10 cellular contexts compared by ENCODE assay signal in genomic region chr11:34565417-34566208, GRCh38. TPM values are rescaled to one million over a fixed set of nuclear protein-coding genes. Genes with fewer than 3 reads are reported as not detected.
A peak's percentile ranks its signal among the peaks of the same experiment; 100 is the strongest.
DNase-seq lines count a peak whose midpoint lies in the region; ATAC-seq and TF ChIP-seq lines count a peak whose summit lies in the region.
"Had no signal": no experiment of that assay in that cellular context is flagged by ENCODE, and none has a peak within 500 bp of the region (broad histone marks: within the 10 kb centered on the region; RNA-seq: fewer than 3 reads in every experiment).

No MANE protein-coding gene starts in this region.

- ATAC-seq in activated B cell treated with CpG ODN at 0.5 μM for 24 hours (ENCODE audit: low read depth) (peak; percentile 71), GM21390 (IDR thresholded peaks at IDR 0.05; ENCODE audit: unreplicated experiment) (no peak), HG03175 (IDR thresholded peaks at IDR 0.05; ENCODE audit: unreplicated experiment) (no peak), GM18858 (IDR thresholded peaks at IDR 0.05; ENCODE audit: unreplicated experiment) (no peak)

- no peak overlapping the region for H2BK120ac ChIP-seq in mesendoderm (ENCODE audit: low read depth, low read length)

- H3K4me2 ChIP-seq in KMS-11 = no peak overlapping the region
- H3K4me2 ChIP-seq in mesendoderm (ENCODE audit: low read length) = no peak overlapping the region

- no peak overlapping the region for H3K4ac ChIP-seq in mesendoderm (ENCODE audit: low read depth, low read length)

- no peaks in the 10 kb centered on the region for H3K9me3 Mint-ChIP-seq in activated B cell treated with CpG ODN at 0.5 μM for 24 hours
- H3K9me3 Mint-ChIP-seq: central memory CD8-positive, alpha-beta T cell had no signal

- no peaks in the 10 kb centered on the region for H3K79me2 ChIP-seq in KMS-11 (ENCODE audit: insufficient read depth, low read depth)
- no peaks in the 10 kb centered on the region for H3K79me2 ChIP-seq in mesendoderm (ENCODE audit: control insufficient read depth, insufficient read depth, low read length)

- no peak overlapping the region for H2AFZ ChIP-seq in KMS-11 (ENCODE audit: low read depth)

- no CpG with 5 or more reads among the region's 2 CpGs for WGBS in mesendoderm (ENCODE audit: extremely low coverage, insufficient coverage, low lambda C conversion rate)

- no peaks in the 10 kb centered on the region for H4K20me1 ChIP-seq in KMS-11 (ENCODE audit: insufficient read depth)

- H3K4me1 ChIP-seq in KMS-11 (ENCODE audit: low read depth, poor library complexity, severe bottlenecking) = peaks cover 4% of the 10 kb centered on the region
- no peaks in the 10 kb centered on the region for H3K4me1 ChIP-seq in mesendoderm (ENCODE audit: control insufficient read depth, low read depth, low read length)

- H3K56ac ChIP-seq in mesendoderm (ENCODE audit: low read length) = no peak overlapping the region

- no peak overlapping the region for H3K18ac ChIP-seq in mesendoderm (ENCODE audit: low read length)

- H2AK5ac ChIP-seq in mesendoderm (ENCODE audit: low read length) = no peak overlapping the region

- no peaks in the 10 kb centered on the region for H3K36me3 Mint-ChIP-seq in activated B cell treated with CpG ODN at 0.5 μM for 24 hours (ENCODE audit: low read depth)

- H3K9ac ChIP-seq in KMS-11 (no peak overlapping the region), mesendoderm (ENCODE audit: low read length) (no peak overlapping the region)

- H4K8ac ChIP-seq in mesendoderm (ENCODE audit: low read depth, low read length) = no peak overlapping the region

- H3K4me1 Mint-ChIP-seq in activated B cell treated with CpG ODN at 0.5 μM for 24 hours = no peaks in the 10 kb centered on the region
- H3K4me1 Mint-ChIP-seq: central memory CD8-positive, alpha-beta T cell had no signal

- H3K36me3 ChIP-seq in KMS-11 (ENCODE audit: insufficient read depth) (no peaks in the 10 kb centered on the region), mesendoderm (ENCODE audit: control insufficient read depth, insufficient read depth, low read length) (no peaks in the 10 kb centered on the region)

- H4K5ac ChIP-seq in mesendoderm (ENCODE audit: low read length) = no peak overlapping the region

- no peaks in the 10 kb centered on the region for H3K27me3 ChIP-seq in KMS-11 (ENCODE audit: insufficient read depth, low read depth)
- H3K27me3 ChIP-seq in mesendoderm (ENCODE audit: insufficient read depth, low read length, poor library complexity) = no peaks in the 10 kb centered on the region

- no peak overlapping the region for H2BK15ac ChIP-seq in mesendoderm (replicated peaks; ENCODE audit: low read depth)

- no peak overlapping the region for H3K4me3 Mint-ChIP-seq in activated B cell treated with CpG ODN at 0.5 μM for 24 hours
- H3K4me3 Mint-ChIP-seq: central memory CD8-positive, alpha-beta T cell had no signal

- intact Hi-C loops in activated B cell treated with CpG ODN at 0.5 μM for 24 hours (cut with micrococcal nuclease) = loop anchor here (1.0 to 5.0 kb wide), 2 partner anchors 325 to 827 kb away; no protein-coding TSS in a partner anchor

- DNase-seq in GM10248 (ENCODE audit: extremely low spot score) = peak; percentile 35
- no peak for DNase-seq in activated B cell treated with CpG ODN at 0.5 μM for 24 hours
- peak; percentile 62 for DNase-seq in mesendoderm

- H3K79me1 ChIP-seq in mesendoderm (ENCODE audit: low read length) = no peaks in the 10 kb centered on the region

- H2BK5ac ChIP-seq in mesendoderm (ENCODE audit: low read length) = no peak overlapping the region

- TF ChIP-seq CTCF in GM10248 (IDR thresholded peaks at IDR 0.05; ENCODE audit: control extremely low read depth, extremely low read depth, low read depth, missing control alignments) (peak; percentile 46), KMS-11 (conservative IDR thresholded peaks at IDR 0.05; ENCODE audit: low read depth, low read length) (peak; percentile 74), activated B cell treated with CpG ODN at 0.5 μM for 24 hours (IDR thresholded peaks at IDR 0.05) (no peak)

- H3K27me3 Mint-ChIP-seq in activated B cell treated with CpG ODN at 0.5 μM for 24 hours = peaks cover 27% of the 10 kb centered on the region

- H3K4me3 ChIP-seq in KMS-11 (IDR thresholded peaks at IDR 0.05; ENCODE audit: insufficient read depth, low read depth, low read length) = no peak overlapping the region
- H3K4me3 ChIP-seq in mesendoderm (ENCODE audit: low read length) = no peak overlapping the region

- no peak overlapping the region for H3K27ac Mint-ChIP-seq in activated B cell treated with CpG ODN at 0.5 μM for 24 hours

- CTCF ChIA-PET in GM10248 (lab: Yijun Ruan, JAX) = interaction anchor here (0.7 to 1.7 kb wide), 7 partner anchors 9 to 826 kb away, joined by 3 to 10 read pairs (median 3); no protein-coding TSS in a partner anchor
- CTCF ChIA-PET in activated B cell treated with CpG ODN at 0.5 μM for 24 hours (lab: Charles Lee) = interaction anchor here (0.6 to 2.1 kb wide), 5 partner anchors 21 to 829 kb away, joined by 3 to 14 read pairs (median 4); no protein-coding TSS in a partner anchor

- POLR2A ChIA-PET in GM10248 (lab: Yijun Ruan, JAX) (no interaction called here), activated B cell treated with CpG ODN at 0.5 μM for 24 hours (lab: Charles Lee) (no interaction called here)

- no peak overlapping the region for H3K23ac ChIP-seq in mesendoderm (ENCODE audit: low read length)

- H3K27ac ChIP-seq in KMS-11 (no peak overlapping the region), mesendoderm (ENCODE audit: low read depth, low read length) (no peak overlapping the region)

RNA-seq across cellular contexts. Expression of gene ELF5, which starts 52.0 kb away (rescaled TPM):
- not detected in 2 replicates for total RNA-seq in activated B cell treated with CpG ODN at 0.5 μM for 24 hours
- 0.01 TPM for polyA plus RNA-seq in mesendoderm (2013, experiment 1 of 2)
- not detected for polyA plus RNA-seq in mesendoderm (2013, experiment 2 of 2)
- total RNA-seq: Right ventricle myocardium inferior had no signal
- polyA plus RNA-seq: neural cell had no signal

RNA-seq across cellular contexts. Expression of gene EHF, which starts 55.3 kb away (rescaled TPM):
- 1.1 and 1.4 TPM in 2 replicates for total RNA-seq in activated B cell treated with CpG ODN at 0.5 μM for 24 hours
- polyA plus RNA-seq in mesendoderm (2013, experiment 1 of 2) = 0.06 TPM
- polyA plus RNA-seq in mesendoderm (2013, experiment 2 of 2) = not detected
